Comparison of ENCODE assay signal across 22 cellular contexts in genomic region chr7:119982884-119983283, GRCh38.
A peak's percentile ranks its signal among the peaks of the same experiment; 100 is the strongest.
DNase-seq lines count a peak whose midpoint lies in the region; ATAC-seq, FAIRE-seq and TF ChIP-seq lines count a peak whose summit lies in the region.
"Had no signal": no experiment of that assay in that cellular context is flagged by ENCODE, and none has a peak within 500 bp of the region (broad histone marks: within the 10 kb centered on the region; RNA-seq: fewer than 3 reads in every experiment).

No MANE protein-coding gene starts in this region.

- H3K4me3 Mint-ChIP-seq in stimulated activated naive CD8-positive, alpha-beta T cell treated with anti-CD3 and anti-CD28 coated beads, Interleukin-15, amount 100 ng/mL, for 72 hours, result no peak overlapping the region
- H3K4me3 Mint-ChIP-seq: B cell; CD4-positive, CD25-positive, alpha-beta regulatory T cell; CD8-positive, alpha-beta T cell; H9 had no signal

- intact Hi-C loops in sciatic nerve (cut with DNase I), result no loop called here

- H3K4me1 Mint-ChIP-seq in stimulated activated naive CD8-positive, alpha-beta T cell treated with anti-CD3 and anti-CD28 coated beads, Interleukin-15, amount 100 ng/mL, for 72 hours, result no peaks in the 10 kb centered on the region
- H3K4me1 Mint-ChIP-seq: B cell; CD4-positive, CD25-positive, alpha-beta regulatory T cell had no signal

- TF ChIP-seq CTCF in foreskin keratinocyte (conservative IDR thresholded peaks at IDR 0.05), result no peak

- FAIRE-seq in GM19239 (lab: Jason Lieb, UNC), result no peak
- FAIRE-seq: A549, G401.6, GM12892 had no signal

- H3K27ac ChIP-seq in foreskin keratinocyte, result no peak overlapping the region
- H3K27ac ChIP-seq: A549, BLaER1, C4-2B, GM23248 had no signal

- peak; percentile 23 for ATAC-seq in stimulated activated naive CD8-positive, alpha-beta T cell treated with anti-CD3 and anti-CD28 coated beads, Interleukin-15, amount 100 ng/mL, for 72 hours
- ATAC-seq in stimulated activated naive CD8-positive, alpha-beta T cell treated with anti-CD3 and anti-CD28 coated beads, Interleukin-15, Interleukin-2, amounts not matched to agents 100 U/mL and 50 U/mL, for 24 hours, result no peak
- ATAC-seq in foreskin keratinocyte (peak; percentile 8), sciatic nerve (peak; percentile 28), HG03565 (IDR thresholded peaks at IDR 0.05; ENCODE audit: unreplicated experiment) (no peak)
- ATAC-seq: A549; CD8-positive, alpha-beta T cell; HCT116 had no signal

- H3K27ac Mint-ChIP-seq in stimulated activated naive CD8-positive, alpha-beta T cell treated with anti-CD3 and anti-CD28 coated beads, Interleukin-15, amount 100 ng/mL, for 72 hours, result no peak overlapping the region
- H3K27ac Mint-ChIP-seq: B cell; CD4-positive, CD25-positive, alpha-beta regulatory T cell; CD8-positive, alpha-beta T cell had no signal

- no peaks in the 10 kb centered on the region for H3K27me3 Mint-ChIP-seq in stimulated activated naive CD8-positive, alpha-beta T cell treated with anti-CD3 and anti-CD28 coated beads, Interleukin-15, amount 100 ng/mL, for 72 hours
- H3K27me3 Mint-ChIP-seq: B cell; CD4-positive, CD25-positive, alpha-beta regulatory T cell had no signal

- peaks cover 15 to 18% of the 10 kb centered on the region in 2 donors for H3K9me3 Mint-ChIP-seq in stimulated activated naive CD8-positive, alpha-beta T cell treated with anti-CD3 and anti-CD28 coated beads, Interleukin-15, amount 100 ng/mL, for 72 hours
- H3K9me3 Mint-ChIP-seq: H9 had no signal

- no peaks in the 10 kb centered on the region for H3K4me1 ChIP-seq in foreskin keratinocyte
- H3K4me1 ChIP-seq: A549, BLaER1, Caco-2 had no signal

- no peak for DNase-seq in stimulated activated naive CD8-positive, alpha-beta T cell treated with anti-CD3 and anti-CD28 coated beads, Interleukin-15, amount 100 ng/mL, for 72 hours
- DNase-seq in stimulated activated naive CD8-positive, alpha-beta T cell treated with anti-CD3 and anti-CD28 coated beads, Interleukin-15, Interleukin-2, amounts not matched to agents 100 U/mL and 50 U/mL, for 24 hours, result no peak
- no peak for DNase-seq in foreskin keratinocyte
- DNase-seq in sciatic nerve (ENCODE audit: low spot score), result no peak
- DNase-seq in GM19239 (ENCODE audit: insufficient read length, low spot score), result no peak
- no peak for DNase-seq in NCI-H2171 (lab: John Stamatoyannopoulos, UW)
- DNase-seq: 8988T; Caco-2; CD4-positive, CD25-positive, alpha-beta regulatory T cell; CD8-positive, alpha-beta T cell; DMS153; DND-41; GM23248; H9 had no signal

- no peaks in the 10 kb centered on the region for H3K27me3 ChIP-seq in foreskin keratinocyte
- H3K27me3 ChIP-seq: BLaER1 had no signal

Comparison
In these comparisons a context has a peak if more than half of its experiments do, and no peak if none do; other contexts are left out.
1. ATAC-seq: peak in stimulated activated naive CD8-positive, alpha-beta T cell treated with anti-CD3 and anti-CD28 coated beads, Interleukin-15, amount 100 ng/mL, for 72 hours (single experiment), foreskin keratinocyte (single experiment) and sciatic nerve (single experiment); none in stimulated activated naive CD8-positive, alpha-beta T cell treated with anti-CD3 and anti-CD28 coated beads, Interleukin-15, Interleukin-2, amounts not matched to agents 100 U/mL and 50 U/mL, for 24 hours (single experiment) and HG03565 (single experiment).